In the genomic region with DNA sequence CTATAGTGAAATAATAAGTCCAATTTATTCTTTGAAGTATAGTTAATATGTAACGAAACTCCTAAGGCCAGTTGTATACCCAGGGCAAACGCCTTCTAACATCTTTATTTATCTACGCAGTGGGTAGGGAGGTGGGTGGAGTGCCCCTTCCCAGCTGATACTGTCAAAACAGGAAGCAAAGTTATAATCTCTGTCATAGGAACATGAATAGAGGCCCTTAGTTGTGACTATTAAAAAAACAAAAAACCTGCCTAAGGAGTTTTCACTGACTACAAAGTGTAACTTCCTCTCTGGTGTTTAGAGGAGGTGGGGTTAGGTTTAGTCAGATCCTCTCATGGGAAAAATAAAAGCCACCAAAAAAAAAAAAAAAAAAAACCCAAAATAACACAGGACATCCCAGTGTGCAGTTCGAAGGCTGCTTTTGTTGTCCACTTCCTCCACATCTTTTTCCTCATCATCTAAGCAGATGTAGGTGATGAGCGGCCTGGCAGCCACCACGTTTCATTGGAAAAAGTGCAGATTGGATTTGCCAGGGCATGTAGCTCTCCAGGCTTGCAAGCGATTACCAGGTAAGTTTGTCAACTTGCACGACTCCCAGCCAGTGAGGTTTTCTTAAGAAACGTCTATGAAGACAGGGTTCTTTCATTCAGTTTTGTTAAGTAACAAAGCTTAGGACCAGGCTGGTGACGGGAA, we compare ENCODE assay signal across 1 cellular context.
TF ChIP-seq lines count a peak whose summit lies in the region.

No MANE protein-coding gene starts in this region.

TF ChIP-seq in HepG2, 621 proteins besides CTCF, POLR2A, EP300 and RAD21 (continued from another document and continues in another):
- TF ChIP-seq KLF15 (CRISPR knock-in tag; IDR thresholded peaks at IDR 0.05; ENCODE audit: borderline replicate concordance) = no peak; the same call in 1 of the 2 replicates
- no peak for TF ChIP-seq MTF1 (CRISPR knock-in tag; IDR thresholded peaks at IDR 0.05)
- TF ChIP-seq, protein P1, sequence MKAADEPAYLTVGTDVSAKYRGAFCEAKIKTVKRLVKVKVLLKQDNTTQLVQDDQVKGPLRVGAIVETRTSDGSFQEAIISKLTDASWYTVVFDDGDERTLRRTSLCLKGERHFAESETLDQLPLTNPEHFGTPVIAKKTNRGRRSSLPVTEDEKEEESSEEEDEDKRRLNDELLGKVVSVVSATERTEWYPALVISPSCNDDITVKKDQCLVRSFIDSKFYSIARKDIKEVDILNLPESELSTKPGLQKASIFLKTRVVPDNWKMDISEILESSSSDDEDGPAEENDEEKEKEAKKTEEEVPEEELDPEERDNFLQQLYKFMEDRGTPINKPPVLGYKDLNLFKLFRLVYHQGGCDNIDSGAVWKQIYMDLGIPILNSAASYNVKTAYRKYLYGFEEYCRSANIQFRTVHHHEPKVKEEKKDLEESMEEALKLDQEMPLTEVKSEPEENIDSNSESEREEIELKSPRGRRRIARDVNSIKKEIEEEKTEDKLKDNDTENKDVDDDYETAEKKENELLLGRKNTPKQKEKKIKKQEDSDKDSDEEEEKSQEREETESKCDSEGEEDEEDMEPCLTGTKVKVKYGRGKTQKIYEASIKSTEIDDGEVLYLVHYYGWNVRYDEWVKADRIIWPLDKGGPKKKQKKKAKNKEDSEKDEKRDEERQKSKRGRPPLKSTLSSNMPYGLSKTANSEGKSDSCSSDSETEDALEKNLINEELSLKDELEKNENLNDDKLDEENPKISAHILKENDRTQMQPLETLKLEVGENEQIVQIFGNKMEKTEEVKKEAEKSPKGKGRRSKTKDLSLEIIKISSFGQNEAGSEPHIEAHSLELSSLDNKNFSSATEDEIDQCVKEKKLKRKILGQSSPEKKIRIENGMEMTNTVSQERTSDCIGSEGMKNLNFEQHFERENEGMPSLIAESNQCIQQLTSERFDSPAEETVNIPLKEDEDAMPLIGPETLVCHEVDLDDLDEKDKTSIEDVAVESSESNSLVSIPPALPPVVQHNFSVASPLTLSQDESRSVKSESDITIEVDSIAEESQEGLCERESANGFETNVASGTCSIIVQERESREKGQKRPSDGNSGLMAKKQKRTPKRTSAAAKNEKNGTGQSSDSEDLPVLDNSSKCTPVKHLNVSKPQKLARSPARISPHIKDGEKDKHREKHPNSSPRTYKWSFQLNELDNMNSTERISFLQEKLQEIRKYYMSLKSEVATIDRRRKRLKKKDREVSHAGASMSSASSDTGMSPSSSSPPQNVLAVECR (CRISPR knock-in tag; IDR thresholded peaks at IDR 0.05; ENCODE audit: borderline replicate concordance) = peak; percentile 86
- TF ChIP-seq HDAC1 (CRISPR knock-in tag; IDR thresholded peaks at IDR 0.05) = peak; percentile 81
- TF ChIP-seq, protein P2, sequence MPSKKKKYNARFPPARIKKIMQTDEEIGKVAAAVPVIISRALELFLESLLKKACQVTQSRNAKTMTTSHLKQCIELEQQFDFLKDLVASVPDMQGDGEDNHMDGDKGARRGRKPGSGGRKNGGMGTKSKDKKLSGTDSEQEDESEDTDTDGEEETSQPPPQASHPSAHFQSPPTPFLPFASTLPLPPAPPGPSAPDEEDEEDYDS (CRISPR knock-in tag; IDR thresholded peaks at IDR 0.05) = peak; percentile 77
- TF ChIP-seq MXD4 (CRISPR knock-in tag; IDR thresholded peaks at IDR 0.05) = peak; percentile 45; the same call in 1 of the 2 replicates
- peak; percentile 15 for TF ChIP-seq TEAD3 (CRISPR knock-in tag; optimal IDR thresholded peaks at IDR 0.05; ENCODE audit: borderline replicate concordance)
- TF ChIP-seq, protein P3, sequence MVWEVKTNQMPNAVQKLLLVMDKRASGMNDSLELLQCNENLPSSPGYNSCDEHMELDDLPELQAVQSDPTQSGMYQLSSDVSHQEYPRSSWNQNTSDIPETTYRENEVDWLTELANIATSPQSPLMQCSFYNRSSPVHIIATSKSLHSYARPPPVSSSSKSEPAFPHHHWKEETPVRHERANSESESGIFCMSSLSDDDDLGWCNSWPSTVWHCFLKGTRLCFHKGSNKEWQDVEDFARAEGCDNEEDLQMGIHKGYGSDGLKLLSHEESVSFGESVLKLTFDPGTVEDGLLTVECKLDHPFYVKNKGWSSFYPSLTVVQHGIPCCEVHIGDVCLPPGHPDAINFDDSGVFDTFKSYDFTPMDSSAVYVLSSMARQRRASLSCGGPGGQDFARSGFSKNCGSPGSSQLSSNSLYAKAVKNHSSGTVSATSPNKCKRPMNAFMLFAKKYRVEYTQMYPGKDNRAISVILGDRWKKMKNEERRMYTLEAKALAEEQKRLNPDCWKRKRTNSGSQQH (CRISPR knock-in tag; IDR thresholded peaks at IDR 0.05; ENCODE audit: low read depth) = no peak
- no peak for TF ChIP-seq ZSCAN12 (CRISPR knock-in tag; IDR thresholded peaks at IDR 0.05)
- TF ChIP-seq RCOR2 (CRISPR knock-in tag; IDR thresholded peaks at IDR 0.05) = peak; percentile 93
- no peak for TF ChIP-seq ZNF136 (CRISPR knock-in tag; IDR thresholded peaks at IDR 0.05; ENCODE audit: low read depth)
- no peak for TF ChIP-seq FOXA1 (IDR thresholded peaks at IDR 0.05)
- TF ChIP-seq FOXA1 (CRISPR knock-in tag; IDR thresholded peaks at IDR 0.05) = peak; percentile 95
- no peak for TF ChIP-seq ZNF484 (CRISPR knock-in tag; IDR thresholded peaks at IDR 0.05; ENCODE audit: borderline replicate concordance, low read depth)
- no peak for TF ChIP-seq PAF1 (CRISPR knock-in tag; IDR thresholded peaks at IDR 0.05)
- TF ChIP-seq, protein P4, sequence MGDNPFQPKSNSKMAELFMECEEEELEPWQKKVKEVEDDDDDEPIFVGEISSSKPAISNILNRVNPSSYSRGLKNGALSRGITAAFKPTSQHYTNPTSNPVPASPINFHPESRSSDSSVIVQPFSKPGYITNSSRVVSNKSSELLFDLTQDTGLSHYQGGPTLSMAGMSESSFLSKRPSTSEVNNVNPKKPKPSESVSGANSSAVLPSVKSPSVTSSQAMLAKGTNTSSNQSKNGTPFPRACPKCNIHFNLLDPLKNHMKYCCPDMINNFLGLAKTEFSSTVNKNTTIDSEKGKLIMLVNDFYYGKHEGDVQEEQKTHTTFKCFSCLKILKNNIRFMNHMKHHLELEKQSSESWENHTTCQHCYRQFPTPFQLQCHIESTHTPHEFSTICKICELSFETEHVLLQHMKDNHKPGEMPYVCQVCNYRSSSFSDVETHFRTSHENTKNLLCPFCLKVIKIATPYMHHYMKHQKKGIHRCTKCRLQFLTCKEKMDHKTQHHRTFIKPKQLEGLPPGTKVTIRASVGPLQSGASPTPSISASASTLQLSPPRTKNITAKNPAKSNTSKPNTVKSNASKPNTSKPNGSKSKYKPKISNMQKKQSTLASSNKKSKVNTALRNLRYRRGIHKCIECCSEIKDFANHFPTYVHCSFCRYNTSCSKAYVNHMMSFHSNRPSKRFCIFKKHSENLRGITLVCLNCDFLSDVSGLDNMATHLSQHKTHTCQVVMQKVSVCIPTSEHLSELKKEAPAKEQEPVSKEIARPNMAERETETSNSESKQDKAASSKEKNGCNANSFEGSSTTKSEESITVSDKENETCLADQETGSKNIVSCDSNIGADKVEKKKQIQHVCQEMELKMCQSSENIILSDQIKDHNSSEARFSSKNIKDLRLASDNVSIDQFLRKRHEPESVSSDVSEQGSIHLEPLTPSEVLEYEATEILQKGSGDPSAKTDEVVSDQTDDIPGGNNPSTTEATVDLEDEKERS (CRISPR knock-in tag; IDR thresholded peaks at IDR 0.05) = 0 out of 2 replicates have a peak, but pooled peaks have one; percentile 26
- TF ChIP-seq, protein P5, sequence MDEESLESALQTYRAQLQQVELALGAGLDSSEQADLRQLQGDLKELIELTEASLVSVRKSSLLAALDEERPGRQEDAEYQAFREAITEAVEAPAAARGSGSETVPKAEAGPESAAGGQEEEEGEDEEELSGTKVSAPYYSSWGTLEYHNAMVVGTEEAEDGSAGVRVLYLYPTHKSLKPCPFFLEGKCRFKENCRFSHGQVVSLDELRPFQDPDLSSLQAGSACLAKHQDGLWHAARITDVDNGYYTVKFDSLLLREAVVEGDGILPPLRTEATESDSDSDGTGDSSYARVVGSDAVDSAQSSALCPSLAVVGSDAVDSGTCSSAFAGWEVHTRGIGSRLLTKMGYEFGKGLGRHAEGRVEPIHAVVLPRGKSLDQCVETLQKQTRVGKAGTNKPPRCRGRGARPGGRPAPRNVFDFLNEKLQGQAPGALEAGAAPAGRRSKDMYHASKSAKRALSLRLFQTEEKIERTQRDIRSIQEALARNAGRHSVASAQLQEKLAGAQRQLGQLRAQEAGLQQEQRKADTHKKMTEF (CRISPR knock-in tag; IDR thresholded peaks at IDR 0.05) = peak; percentile 94
- TF ChIP-seq, protein P6, sequence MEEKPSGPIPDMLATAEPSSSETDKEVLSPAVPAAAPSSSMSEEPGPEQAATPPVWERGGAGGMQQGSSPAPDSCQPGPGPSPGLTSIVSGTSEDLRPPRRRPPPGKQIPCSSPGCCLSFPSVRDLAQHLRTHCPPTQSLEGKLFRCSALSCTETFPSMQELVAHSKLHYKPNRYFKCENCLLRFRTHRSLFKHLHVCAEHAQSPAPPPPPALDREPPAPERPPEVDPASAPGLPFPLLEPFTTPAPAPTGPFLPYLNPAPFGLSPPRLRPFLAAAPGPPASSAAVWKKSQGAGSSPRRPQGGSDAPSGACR (CRISPR knock-in tag; IDR thresholded peaks at IDR 0.05) = peak; percentile 81; the same call in 1 of the 2 replicates
- TF ChIP-seq, protein P7, sequence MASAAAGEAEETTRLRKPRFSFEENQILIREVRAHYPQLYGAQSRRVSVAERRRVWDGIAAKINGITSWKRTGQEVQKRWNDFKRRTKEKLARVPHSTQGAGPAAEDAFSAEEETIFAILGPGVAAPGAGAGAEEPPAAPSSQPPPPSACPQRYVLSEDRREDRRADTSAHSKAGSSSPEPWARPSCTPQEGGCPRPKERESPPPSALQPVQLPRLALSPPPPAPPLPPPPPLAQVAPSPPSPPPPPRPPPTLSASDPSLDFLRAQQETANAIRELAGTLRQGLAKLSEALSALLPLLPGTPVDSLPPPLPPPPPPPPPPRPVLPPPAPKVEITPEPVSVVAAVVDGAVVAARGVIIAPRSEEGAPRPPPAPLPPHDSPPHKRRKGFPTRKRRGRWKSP (CRISPR knock-in tag; IDR thresholded peaks at IDR 0.05) = peak; percentile 66; the same call in 1 of the 2 replicates
- TF ChIP-seq, protein P8, sequence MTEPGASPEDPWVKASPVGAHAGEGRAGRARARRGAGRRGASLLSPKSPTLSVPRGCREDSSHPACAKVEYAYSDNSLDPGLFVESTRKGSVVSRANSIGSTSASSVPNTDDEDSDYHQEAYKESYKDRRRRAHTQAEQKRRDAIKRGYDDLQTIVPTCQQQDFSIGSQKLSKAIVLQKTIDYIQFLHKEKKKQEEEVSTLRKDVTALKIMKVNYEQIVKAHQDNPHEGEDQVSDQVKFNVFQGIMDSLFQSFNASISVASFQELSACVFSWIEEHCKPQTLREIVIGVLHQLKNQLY (CRISPR knock-in tag; IDR thresholded peaks at IDR 0.05) = no peak
- TF ChIP-seq SIN3B (IDR thresholded peaks at IDR 0.05; ENCODE audit: low read length) = no peak
- TF ChIP-seq HNF4A (CRISPR knock-in tag; IDR thresholded peaks at IDR 0.05) = peak; percentile 60
- 0 out of 2 replicates have a peak, but pooled peaks have one; percentile 23 for TF ChIP-seq ZNF644 (CRISPR knock-in tag; IDR thresholded peaks at IDR 0.05; ENCODE audit: low read depth)
- TF ChIP-seq, protein P9, sequence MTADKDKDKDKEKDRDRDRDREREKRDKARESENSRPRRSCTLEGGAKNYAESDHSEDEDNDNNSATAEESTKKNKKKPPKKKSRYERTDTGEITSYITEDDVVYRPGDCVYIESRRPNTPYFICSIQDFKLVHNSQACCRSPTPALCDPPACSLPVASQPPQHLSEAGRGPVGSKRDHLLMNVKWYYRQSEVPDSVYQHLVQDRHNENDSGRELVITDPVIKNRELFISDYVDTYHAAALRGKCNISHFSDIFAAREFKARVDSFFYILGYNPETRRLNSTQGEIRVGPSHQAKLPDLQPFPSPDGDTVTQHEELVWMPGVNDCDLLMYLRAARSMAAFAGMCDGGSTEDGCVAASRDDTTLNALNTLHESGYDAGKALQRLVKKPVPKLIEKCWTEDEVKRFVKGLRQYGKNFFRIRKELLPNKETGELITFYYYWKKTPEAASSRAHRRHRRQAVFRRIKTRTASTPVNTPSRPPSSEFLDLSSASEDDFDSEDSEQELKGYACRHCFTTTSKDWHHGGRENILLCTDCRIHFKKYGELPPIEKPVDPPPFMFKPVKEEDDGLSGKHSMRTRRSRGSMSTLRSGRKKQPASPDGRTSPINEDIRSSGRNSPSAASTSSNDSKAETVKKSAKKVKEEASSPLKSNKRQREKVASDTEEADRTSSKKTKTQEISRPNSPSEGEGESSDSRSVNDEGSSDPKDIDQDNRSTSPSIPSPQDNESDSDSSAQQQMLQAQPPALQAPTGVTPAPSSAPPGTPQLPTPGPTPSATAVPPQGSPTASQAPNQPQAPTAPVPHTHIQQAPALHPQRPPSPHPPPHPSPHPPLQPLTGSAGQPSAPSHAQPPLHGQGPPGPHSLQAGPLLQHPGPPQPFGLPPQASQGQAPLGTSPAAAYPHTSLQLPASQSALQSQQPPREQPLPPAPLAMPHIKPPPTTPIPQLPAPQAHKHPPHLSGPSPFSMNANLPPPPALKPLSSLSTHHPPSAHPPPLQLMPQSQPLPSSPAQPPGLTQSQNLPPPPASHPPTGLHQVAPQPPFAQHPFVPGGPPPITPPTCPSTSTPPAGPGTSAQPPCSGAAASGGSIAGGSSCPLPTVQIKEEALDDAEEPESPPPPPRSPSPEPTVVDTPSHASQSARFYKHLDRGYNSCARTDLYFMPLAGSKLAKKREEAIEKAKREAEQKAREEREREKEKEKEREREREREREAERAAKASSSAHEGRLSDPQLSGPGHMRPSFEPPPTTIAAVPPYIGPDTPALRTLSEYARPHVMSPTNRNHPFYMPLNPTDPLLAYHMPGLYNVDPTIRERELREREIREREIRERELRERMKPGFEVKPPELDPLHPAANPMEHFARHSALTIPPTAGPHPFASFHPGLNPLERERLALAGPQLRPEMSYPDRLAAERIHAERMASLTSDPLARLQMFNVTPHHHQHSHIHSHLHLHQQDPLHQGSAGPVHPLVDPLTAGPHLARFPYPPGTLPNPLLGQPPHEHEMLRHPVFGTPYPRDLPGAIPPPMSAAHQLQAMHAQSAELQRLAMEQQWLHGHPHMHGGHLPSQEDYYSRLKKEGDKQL (CRISPR knock-in tag; IDR thresholded peaks at IDR 0.05; ENCODE audit: low read depth) = peak; percentile 95
- TF ChIP-seq YEATS2 (CRISPR knock-in tag; IDR thresholded peaks at IDR 0.05; ENCODE audit: borderline replicate concordance) = peak; percentile 46; the same call in 1 of the 2 replicates
- TF ChIP-seq ZFAT (CRISPR knock-in tag; conservative IDR thresholded peaks at IDR 0.05) = no peak
- TF ChIP-seq XRCC5 (optimal IDR thresholded peaks at IDR 0.05; ENCODE audit: low read length) = no peak
- peak; percentile 96; the same call in 1 of the 2 replicates for TF ChIP-seq FOXJ3 (CRISPR knock-in tag; IDR thresholded peaks at IDR 0.05; ENCODE audit: borderline replicate concordance)
- peak; percentile 83 for TF ChIP-seq ZBTB38 (CRISPR knock-in tag; IDR thresholded peaks at IDR 0.05)
- TF ChIP-seq, protein P10, sequence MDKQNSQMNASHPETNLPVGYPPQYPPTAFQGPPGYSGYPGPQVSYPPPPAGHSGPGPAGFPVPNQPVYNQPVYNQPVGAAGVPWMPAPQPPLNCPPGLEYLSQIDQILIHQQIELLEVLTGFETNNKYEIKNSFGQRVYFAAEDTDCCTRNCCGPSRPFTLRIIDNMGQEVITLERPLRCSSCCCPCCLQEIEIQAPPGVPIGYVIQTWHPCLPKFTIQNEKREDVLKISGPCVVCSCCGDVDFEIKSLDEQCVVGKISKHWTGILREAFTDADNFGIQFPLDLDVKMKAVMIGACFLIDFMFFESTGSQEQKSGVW (CRISPR knock-in tag; IDR thresholded peaks at IDR 0.05; ENCODE audit: borderline replicate concordance) = no peak
- TF ChIP-seq, protein P11, sequence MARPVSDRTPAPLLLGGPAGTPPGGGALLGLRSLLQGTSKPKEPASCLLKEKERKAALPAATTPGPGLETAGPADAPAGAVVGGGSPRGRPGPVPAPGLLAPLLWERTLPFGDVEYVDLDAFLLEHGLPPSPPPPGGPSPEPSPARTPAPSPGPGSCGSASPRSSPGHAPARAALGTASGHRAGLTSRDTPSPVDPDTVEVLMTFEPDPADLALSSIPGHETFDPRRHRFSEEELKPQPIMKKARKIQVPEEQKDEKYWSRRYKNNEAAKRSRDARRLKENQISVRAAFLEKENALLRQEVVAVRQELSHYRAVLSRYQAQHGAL (CRISPR knock-in tag; IDR thresholded peaks at IDR 0.05; ENCODE audit: not compliant biosample characterization) = peak; percentile 50
- no peak for TF ChIP-seq ARNTL (CRISPR knock-in tag; IDR thresholded peaks at IDR 0.05)
- TF ChIP-seq THAP11 (CRISPR knock-in tag; IDR thresholded peaks at IDR 0.05) = peak; percentile 37
